Comparison of ENCODE assay signal across 2 cellular contexts in the genomic region with DNA sequence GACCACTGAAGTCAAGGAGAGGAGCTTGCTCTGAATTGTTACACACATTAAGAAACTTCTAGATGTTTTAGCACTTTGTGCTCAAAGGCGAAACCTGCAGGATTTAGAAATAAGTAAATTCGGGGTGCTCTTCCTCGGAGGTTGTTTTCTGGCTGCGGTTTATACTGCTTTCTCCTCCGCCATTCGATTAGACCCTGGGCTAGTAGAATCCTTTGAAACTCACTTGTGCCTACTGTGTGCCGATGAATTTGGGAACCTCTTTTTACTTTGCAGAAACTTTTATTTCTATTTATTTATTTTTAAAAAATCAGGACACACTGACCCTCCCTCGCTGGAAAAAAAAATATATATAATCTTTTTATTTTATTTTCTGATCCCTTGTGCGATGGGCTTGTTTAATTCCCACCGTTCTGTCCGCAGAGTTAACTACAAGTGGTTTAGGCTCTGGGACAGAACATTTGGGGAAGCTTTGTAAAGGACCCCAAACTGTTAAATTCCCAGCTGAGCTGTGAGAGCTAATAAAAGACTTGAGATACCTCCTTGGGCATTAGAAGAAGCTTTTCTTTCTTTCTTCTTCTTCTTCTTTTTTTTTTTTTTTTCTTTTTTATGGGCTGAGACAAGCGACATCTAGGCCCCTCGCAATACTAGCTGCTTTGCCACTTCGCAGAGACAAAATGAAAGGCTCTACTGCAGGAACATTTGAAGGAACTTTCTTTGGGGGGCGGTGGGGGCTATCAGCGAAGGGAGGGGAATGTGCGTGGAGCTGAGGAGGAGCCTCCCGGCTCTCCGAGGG.
TF ChIP-seq lines count a peak whose summit lies in the region.

No MANE protein-coding gene starts in this region.

TF ChIP-seq in liver, 16 proteins besides CTCF, POLR2A, EP300 and RAD21:
- TF ChIP-seq, protein P1, sequence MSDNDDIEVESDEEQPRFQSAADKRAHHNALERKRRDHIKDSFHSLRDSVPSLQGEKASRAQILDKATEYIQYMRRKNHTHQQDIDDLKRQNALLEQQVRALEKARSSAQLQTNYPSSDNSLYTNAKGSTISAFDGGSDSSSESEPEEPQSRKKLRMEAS (IDR thresholded peaks at IDR 0.05), result no peak

TF ChIP-seq in HepG2, 621 proteins besides CTCF, POLR2A, EP300 and RAD21:
- TF ChIP-seq ZNF598 (CRISPR knock-in tag; IDR thresholded peaks at IDR 0.05; ENCODE audit: borderline replicate concordance) (no peak), ZNF570 (CRISPR knock-in tag; IDR thresholded peaks at IDR 0.05; ENCODE audit: borderline replicate concordance) (no peak), ZBTB1 (CRISPR knock-in tag; IDR thresholded peaks at IDR 0.05; ENCODE audit: borderline replicate concordance) (no peak), FOXJ3 (CRISPR knock-in tag; IDR thresholded peaks at IDR 0.05; ENCODE audit: borderline replicate concordance) (no peak), ZNF296 (CRISPR knock-in tag; conservative IDR thresholded peaks at IDR 0.05) (no peak), GABPA (IDR thresholded peaks at IDR 0.05; ENCODE audit: low read depth, low read length) (no peak), GABPA (CRISPR knock-in tag; IDR thresholded peaks at IDR 0.05; ENCODE audit: low read depth) (no peak), ZFX (CRISPR knock-in tag; IDR thresholded peaks at IDR 0.05; ENCODE audit: low read depth) (no peak), TBL1XR1 (IDR thresholded peaks at IDR 0.05; ENCODE audit: borderline replicate concordance, low read length, partially characterized antibody) (no peak), TP53 (CRISPR knock-in tag; conservative IDR thresholded peaks at IDR 0.05) (no peak), CBFB (CRISPR knock-in tag; IDR thresholded peaks at IDR 0.05) (no peak), IRF2 (CRISPR knock-in tag; IDR thresholded peaks at IDR 0.05) (no peak), CHD4 (IDR thresholded peaks at IDR 0.05; ENCODE audit: borderline replicate concordance, low read length) (no peak), HDAC2 (CRISPR knock-in tag; IDR thresholded peaks at IDR 0.05) (no peak)
- TF ChIP-seq, protein P2, sequence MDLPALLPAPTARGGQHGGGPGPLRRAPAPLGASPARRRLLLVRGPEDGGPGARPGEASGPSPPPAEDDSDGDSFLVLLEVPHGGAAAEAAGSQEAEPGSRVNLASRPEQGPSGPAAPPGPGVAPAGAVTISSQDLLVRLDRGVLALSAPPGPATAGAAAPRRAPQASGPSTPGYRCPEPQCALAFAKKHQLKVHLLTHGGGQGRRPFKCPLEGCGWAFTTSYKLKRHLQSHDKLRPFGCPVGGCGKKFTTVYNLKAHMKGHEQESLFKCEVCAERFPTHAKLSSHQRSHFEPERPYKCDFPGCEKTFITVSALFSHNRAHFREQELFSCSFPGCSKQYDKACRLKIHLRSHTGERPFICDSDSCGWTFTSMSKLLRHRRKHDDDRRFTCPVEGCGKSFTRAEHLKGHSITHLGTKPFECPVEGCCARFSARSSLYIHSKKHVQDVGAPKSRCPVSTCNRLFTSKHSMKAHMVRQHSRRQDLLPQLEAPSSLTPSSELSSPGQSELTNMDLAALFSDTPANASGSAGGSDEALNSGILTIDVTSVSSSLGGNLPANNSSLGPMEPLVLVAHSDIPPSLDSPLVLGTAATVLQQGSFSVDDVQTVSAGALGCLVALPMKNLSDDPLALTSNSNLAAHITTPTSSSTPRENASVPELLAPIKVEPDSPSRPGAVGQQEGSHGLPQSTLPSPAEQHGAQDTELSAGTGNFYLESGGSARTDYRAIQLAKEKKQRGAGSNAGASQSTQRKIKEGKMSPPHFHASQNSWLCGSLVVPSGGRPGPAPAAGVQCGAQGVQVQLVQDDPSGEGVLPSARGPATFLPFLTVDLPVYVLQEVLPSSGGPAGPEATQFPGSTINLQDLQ (CRISPR knock-in tag; IDR thresholded peaks at IDR 0.05), result no peak
- TF ChIP-seq, protein P3, sequence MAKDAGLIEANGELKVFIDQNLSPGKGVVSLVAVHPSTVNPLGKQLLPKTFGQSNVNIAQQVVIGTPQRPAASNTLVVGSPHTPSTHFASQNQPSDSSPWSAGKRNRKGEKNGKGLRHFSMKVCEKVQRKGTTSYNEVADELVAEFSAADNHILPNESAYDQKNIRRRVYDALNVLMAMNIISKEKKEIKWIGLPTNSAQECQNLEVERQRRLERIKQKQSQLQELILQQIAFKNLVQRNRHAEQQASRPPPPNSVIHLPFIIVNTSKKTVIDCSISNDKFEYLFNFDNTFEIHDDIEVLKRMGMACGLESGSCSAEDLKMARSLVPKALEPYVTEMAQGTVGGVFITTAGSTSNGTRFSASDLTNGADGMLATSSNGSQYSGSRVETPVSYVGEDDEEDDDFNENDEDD (CRISPR knock-in tag; IDR thresholded peaks at IDR 0.05; ENCODE audit: borderline replicate concordance), result no peak
